Comparison of ENCODE assay signal across 25 cellular contexts in the genomic region with DNA sequence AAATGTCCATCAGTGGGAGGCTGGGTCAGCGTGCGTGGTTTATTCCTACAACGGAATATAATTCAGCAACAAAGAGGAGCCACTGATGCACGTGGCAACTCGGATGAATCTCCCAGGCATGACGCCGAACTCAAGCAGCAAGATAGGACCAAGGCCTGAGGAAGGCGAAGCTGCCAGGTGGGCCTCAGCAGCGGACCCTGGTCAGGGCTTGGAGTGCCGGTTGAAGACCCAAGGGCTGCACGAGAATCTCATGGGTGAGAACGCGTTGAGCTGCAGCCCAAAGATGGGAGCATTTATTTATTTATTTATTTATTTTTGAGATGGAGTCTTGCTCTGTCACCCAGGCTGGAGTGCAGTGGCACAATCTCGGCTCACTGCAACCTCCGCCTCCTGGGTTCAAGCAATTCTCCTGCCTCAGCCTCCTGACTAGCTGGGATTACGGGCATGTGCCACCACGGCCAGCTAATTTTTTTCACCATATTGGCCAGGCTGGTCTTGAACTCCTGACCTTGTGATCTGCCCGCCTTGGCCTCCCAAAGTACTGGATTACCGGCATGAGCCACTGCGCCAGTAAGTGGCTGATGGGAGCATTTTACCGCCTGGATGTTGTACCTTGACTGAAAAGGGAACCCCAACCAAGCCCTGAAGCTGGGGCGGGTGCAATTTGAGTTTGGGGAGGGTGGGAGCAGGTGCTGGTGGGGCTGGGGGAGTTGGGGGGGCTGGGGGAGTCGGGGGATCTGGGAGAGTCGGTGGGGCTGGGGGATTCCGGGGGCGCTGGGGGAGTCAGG. TPM values are rescaled to one million over a fixed set of nuclear protein-coding genes. Genes with fewer than 3 reads are reported as not detected.
DNase-seq lines count a peak whose midpoint lies in the region; ATAC-seq, FAIRE-seq and TF ChIP-seq lines count a peak whose summit lies in the region.
"Had no signal": no experiment of that assay in that cellular context is flagged by ENCODE, and none has a peak within 500 bp of the region (broad histone marks: within the 10 kb centered on the region; RNA-seq: fewer than 3 reads in every experiment).

No MANE protein-coding gene starts in this region.

- CTCF ChIA-PET in HCT116 (lab: Charles Lee): no interaction called here
- CTCF ChIA-PET in K562 (lab: Yijun Ruan, JAX; ENCODE audit: low intra/inter-chr PET ratio): no interaction called here

- H3K9ac ChIP-seq in HCT116 (ENCODE audit: low read length) (no peak overlapping the region), K562 (ENCODE audit: insufficient read depth in 1 of 2, low read depth in 2 of 2, low read length in 2 of 2) (no peak overlapping the region)
- H3K9ac ChIP-seq: BLaER1 treated with 17β-estradiol and CSF1 and Interleukin-3, amounts not matched to agents 10 nM and 100 nM had no signal

- TF ChIP-seq RAD21 in HCT116 (IDR thresholded peaks at IDR 0.05; ENCODE audit: low read depth) (no peak), K562 (CRISPR knock-in tag; conservative IDR thresholded peaks at IDR 0.05 in 1 of 2, IDR thresholded peaks at IDR 0.05 in 1 of 2) (no peak)

- H2AFZ ChIP-seq in HCT116 (ENCODE audit: low read depth, low read length, poor library complexity, severe bottlenecking) (no peak overlapping the region), K562 (ENCODE audit: low read depth, low read length) (no peak overlapping the region)
- H2AFZ ChIP-seq: GM23338 had no signal

- DNase-seq in HCT116 (ENCODE audit: low read depth, low spot score) (no peak), K562 (ENCODE audit: extremely low read depth in 1 of 4, low spot score in 3 of 4) (no peak), spleen (peak; percentile 51), NCI-H1105 treated with DMSO at 0.1 percent for 48 hours (lab: John Stamatoyannopoulos, UW) (no peak), DMS53 (lab: John Stamatoyannopoulos, UW) (no peak), NOMO-1 treated with dmso at 0.1 percent for 144 hours (lab: John Stamatoyannopoulos, UW; ENCODE audit: unreplicated experiment) (no peak)
- DNase-seq: 8988T; ACHN; AML-193; BE2C; Calu3; CD4-positive, alpha-beta memory T cell; COR-L47; DMS153; DMS79; EL; GDM1; HCEC 1CT had no signal

- no peak overlapping the region for H3K4me2 ChIP-seq in HCT116 (ENCODE audit: low read length)
- no peak overlapping the region for H3K4me2 ChIP-seq in K562 (ENCODE audit: insufficient read depth, low read length)
- H3K4me2 ChIP-seq: A549; BLaER1 treated with 17β-estradiol and CSF1 and Interleukin-3, amounts not matched to agents 10 nM and 100 nM; GM23338 had no signal

- WGBS in K562 (ENCODE audit: insufficient coverage, low coverage, missing lambda C conversion rate): 39% methylated on average over 25 of the region's 26 CpGs
- WGBS in spleen, 5 donors: 86 to 94% (median 93%) methylated on average over 21 to 26 of the region's 26 CpGs

- H3K4me1 ChIP-seq in HCT116 (ENCODE audit: control insufficient read depth in 1 of 2, insufficient read depth in 2 of 2, low read length in 2 of 2): peaks cover 10 to 26% of the 10 kb centered on the region in 2 experiments
- H3K4me1 ChIP-seq in K562 (replicated peaks in 1 of 2; ENCODE audit: control insufficient read depth in 2 of 2, insufficient read depth in 2 of 2, low read length in 2 of 2): peaks cover 0 to 41% of the 10 kb centered on the region in 2 experiments; a peak in 2 of 5 replicates
- peaks cover 0 to 19% (median 13%) of the 10 kb centered on the region in 6 donors for H3K4me1 ChIP-seq in spleen
- H3K4me1 ChIP-seq: BE2C had no signal

- BruUV-seq in HCT116 (replicated peaks; lab: Mats Ljungman, UMichigan) (TSS peak; percentile 61), K562 (replicated peaks; lab: Mats Ljungman, UMichigan) (TSS peak; percentile 98)

- no peaks in the 10 kb centered on the region for H3K79me2 ChIP-seq in HCT116 (ENCODE audit: insufficient read depth, low read length)
- H3K79me2 ChIP-seq in K562 (ENCODE audit: control insufficient read depth, insufficient read depth, low read length): no peaks in the 10 kb centered on the region

- H3K27ac ChIP-seq in HCT116 (ENCODE audit: low read depth, low read length): no peak overlapping the region
- no peak overlapping the region for H3K27ac ChIP-seq in K562 (ENCODE audit: extremely low read depth, low read depth, low read length)
- H3K27ac ChIP-seq in layer of hippocampus (ENCODE audit: low read depth, low read length): peak overlapping the region; percentile 30
- H3K27ac ChIP-seq in spleen: no peak overlapping the region
- H3K27ac ChIP-seq: A549; BLaER1 treated with 17β-estradiol and CSF1 and Interleukin-3, amounts not matched to agents 10 nM and 100 nM had no signal

- no peak for TF ChIP-seq POLR2A in HCT116 (IDR thresholded peaks at IDR 0.05; ENCODE audit: borderline replicate concordance, extremely low read depth, insufficient read depth, insufficient read length)
- no peak for TF ChIP-seq POLR2A in K562 (conservative IDR thresholded peaks at IDR 0.05)
- TF ChIP-seq POLR2A in spleen (IDR thresholded peaks at IDR 0.05): no peak

- H3K9me1 ChIP-seq in K562 (ENCODE audit: control insufficient read depth, insufficient read depth, low read length): no peaks in the 10 kb centered on the region

- intact Hi-C loops in HCT116 (cut with micrococcal nuclease) (no loop called here), K562 (cut with micrococcal nuclease) (no loop called here), spleen (cut with DNase I; ENCODE audit: low total_unique reads) (no loop called here)

- H3K27me3 ChIP-seq in HCT116 (ENCODE audit: insufficient read depth, low read length) (no peaks in the 10 kb centered on the region), K562 (ENCODE audit: control insufficient read depth in 2 of 2, insufficient read depth in 2 of 2, low read length in 2 of 2) (no peaks in the 10 kb centered on the region), layer of hippocampus (ENCODE audit: control insufficient read depth, insufficient read depth, low read length) (peaks cover 2% of the 10 kb centered on the region), spleen (replicated peaks in 1 of 7) (peaks cover 0 to 20% (median 0%) of the 10 kb centered on the region in 7 donors)
- H3K27me3 ChIP-seq: BE2C had no signal

- H3K36me3 ChIP-seq in HCT116 (ENCODE audit: control insufficient read depth in 1 of 2, insufficient read depth in 2 of 2, low read length in 2 of 2): no peaks in the 10 kb centered on the region
- no peaks in the 10 kb centered on the region for H3K36me3 ChIP-seq in K562 (ENCODE audit: control insufficient read depth, insufficient read depth, low read length)
- no peaks in the 10 kb centered on the region for H3K36me3 ChIP-seq in spleen
- H3K36me3 ChIP-seq: BE2C; BLaER1 treated with 17β-estradiol and CSF1 and Interleukin-3, amounts not matched to agents 10 nM and 100 nM had no signal

- POLR2A ChIA-PET in HCT116 (lab: Charles Lee) (interaction anchor here (0.8 kb wide), 1 partner anchor 12 kb away, joined by 3 read pairs; no protein-coding TSS in a partner anchor), K562 (lab: Yijun Ruan, JAX) (interaction anchor here (1.4 kb wide), 1 partner anchor 12 kb away, joined by 6 read pairs; no protein-coding TSS in a partner anchor)

- no peaks in the 10 kb centered on the region for H4K20me1 ChIP-seq in HCT116 (ENCODE audit: insufficient read depth)
- H4K20me1 ChIP-seq in K562 (replicated peaks; ENCODE audit: control insufficient read depth, insufficient read depth, low read length): no peaks in the 10 kb centered on the region

- H3K9me2 ChIP-seq in HCT116 (ENCODE audit: insufficient read depth): no peaks in the 10 kb centered on the region

- TF ChIP-seq EP300 in K562 (IDR thresholded peaks at IDR 0.05; ENCODE audit: low read length): no peak

- ATAC-seq in HCT116 (no peak), K562 (no peak)
- ATAC-seq: A549, GM12878, GM23338 had no signal

- TF ChIP-seq CTCF in HCT116 (IDR thresholded peaks at IDR 0.05 in 2 of 3, conservative IDR thresholded peaks at IDR 0.05 in 1 of 3; ENCODE audit: borderline replicate concordance in 1 of 3, insufficient read depth in 1 of 3, low read depth in 2 of 3, low read length in 2 of 3): no peak
- TF ChIP-seq CTCF in K562 (IDR thresholded peaks at IDR 0.05 in 2 of 3, conservative IDR thresholded peaks at IDR 0.05 in 1 of 3; ENCODE audit: insufficient read depth in 2 of 3, low read depth in 1 of 3, low read length in 3 of 3): no peak
- no peak for TF ChIP-seq CTCF in spleen (IDR thresholded peaks at IDR 0.05 in 8 of 11, conservative IDR thresholded peaks at IDR 0.05 in 3 of 11)

- no peak overlapping the region for H3K4me3 ChIP-seq in HCT116 (replicated peaks in 1 of 2; ENCODE audit: low read depth in 1 of 2, low read length in 2 of 2)
- H3K4me3 ChIP-seq in K562: no peak overlapping the region
- H3K4me3 ChIP-seq in spleen: no peak overlapping the region
- H3K4me3 ChIP-seq: A549; BLaER1 treated with 17β-estradiol and CSF1 and Interleukin-3, amounts not matched to agents 10 nM and 100 nM; GM12878; GM23338 had no signal

- peak; percentile 19 for FAIRE-seq in K562 (lab: Jason Lieb, UNC)
- FAIRE-seq: A549, GM12878, GM19239, H54 had no signal

- H3K9me3 ChIP-seq in HCT116 (ENCODE audit: control insufficient read depth in 1 of 2, insufficient read depth in 1 of 2, low read depth in 1 of 2, low read length in 2 of 2): no peaks in the 10 kb centered on the region
- no peaks in the 10 kb centered on the region for H3K9me3 ChIP-seq in K562 (replicated peaks; ENCODE audit: control insufficient read depth, insufficient read depth, low read depth, low read length)
- H3K9me3 ChIP-seq in spleen: no peaks in the 10 kb centered on the region
- H3K9me3 ChIP-seq: A549, BE2C had no signal

- RAD21 ChIA-PET in HCT116 (lab: Charles Lee; ENCODE audit: low non-redundant PET in 1 of 2, low total read pairs in 2 of 2, uncharacterized antibody in 2 of 2, unreplicated experiment in 2 of 2): no interaction called here

- in situ Hi-C loops in K562 (cut with MboI): no loop called here

RNA-seq across cellular contexts. Expression of a gene that starts 18.1 kb away (rescaled TPM):
- 45.2 TPM for total RNA-seq in HCT116 (2021; ENCODE audit: unreplicated experiment)
- polyA plus RNA-seq in HCT116 (2012): 16.1 and 18.2 TPM in 2 replicates
- 32.5 and 87.9 TPM in 2 replicates for total RNA-seq in K562 (2011; cell fraction: chromatin; rRNA removed; ENCODE audit: low replicate concordance)
- total RNA-seq in K562 (2011; cell fraction: nucleolus; rRNA removed): 48.6 and 57.5 TPM in 2 replicates
- 39.0 and 40.6 TPM in 2 replicates for total RNA-seq in K562 (2011; cell fraction: nucleoplasm; rRNA removed)
- total RNA-seq in K562 (2014; rRNA removed): 11.1 and 13.9 TPM in 2 replicates
- 2.1 and 2.6 TPM in 2 replicates for total RNA-seq in K562 (2014; rRNA removed; fragmentation: Illumina TruSeq; extraction: Trizol)
- total RNA-seq in K562 (2015; rRNA removed; fragmentation: Illumina TruSeq; extraction: Trizol): 5.0 and 6.5 TPM in 2 replicates
- 20.8 and 26.9 TPM in 2 replicates for total RNA-seq in K562 (2021)
- 4.4 and 11.8 TPM in 2 replicates for polyA plus RNA-seq in K562 (2011; rRNA removed)
- polyA plus RNA-seq in K562 (2011; cell fraction: cytosol; rRNA removed): 8.6 and 8.8 TPM in 2 replicates
- 112 and 139 TPM in 2 replicates for polyA plus RNA-seq in K562 (2011; cell fraction: nucleus; rRNA removed)
- 14.4 and 22.5 TPM in 2 replicates for polyA plus RNA-seq in K562 (2012)
- 5.5 and 6.8 TPM in 2 replicates for polyA plus RNA-seq in K562 (2014; fragmentation: Illumina TruSeq; extraction: Trizol)
- under 1 TPM; 0.14 to 0.24 TPM for polyA plus RNA-seq in K562 (2014; fragmentation: Nextera tagmentation; extraction: Ambion mirVana)
- polyA plus RNA-seq in K562 (2014; rRNA removed): 17.2 and 23.3 TPM in 2 replicates
- polyA minus RNA-seq in K562 (2011; rRNA and poly(A)+ RNA removed): 0.72 and 2.7 TPM in 2 replicates
- polyA minus RNA-seq in K562 (2011; cell fraction: cytosol; rRNA and poly(A)+ RNA removed): 6.8 and 8.7 TPM in 2 replicates
- polyA minus RNA-seq in K562 (2011; cell fraction: nucleus; rRNA and poly(A)+ RNA removed): 12.7 and 15.3 TPM in 2 replicates
- 10 to 100 TPM in 6 of 7 donors, 1 to 10 TPM in 1; 8.7 to 20.3 (median 14.9) TPM for total RNA-seq in spleen
- polyA plus RNA-seq in spleen: 10 to 100 TPM in 1 of 3 donors, 1 to 10 TPM in 2; 1.7 to 10.2 (median 2.0) TPM
- total RNA-seq: CD4-positive, alpha-beta memory T cell had no signal
- polyA plus RNA-seq: CD4-positive, alpha-beta memory T cell had no signal
